Comparison of ENCODE assay signal across 8 cellular contexts in the genomic region with DNA sequence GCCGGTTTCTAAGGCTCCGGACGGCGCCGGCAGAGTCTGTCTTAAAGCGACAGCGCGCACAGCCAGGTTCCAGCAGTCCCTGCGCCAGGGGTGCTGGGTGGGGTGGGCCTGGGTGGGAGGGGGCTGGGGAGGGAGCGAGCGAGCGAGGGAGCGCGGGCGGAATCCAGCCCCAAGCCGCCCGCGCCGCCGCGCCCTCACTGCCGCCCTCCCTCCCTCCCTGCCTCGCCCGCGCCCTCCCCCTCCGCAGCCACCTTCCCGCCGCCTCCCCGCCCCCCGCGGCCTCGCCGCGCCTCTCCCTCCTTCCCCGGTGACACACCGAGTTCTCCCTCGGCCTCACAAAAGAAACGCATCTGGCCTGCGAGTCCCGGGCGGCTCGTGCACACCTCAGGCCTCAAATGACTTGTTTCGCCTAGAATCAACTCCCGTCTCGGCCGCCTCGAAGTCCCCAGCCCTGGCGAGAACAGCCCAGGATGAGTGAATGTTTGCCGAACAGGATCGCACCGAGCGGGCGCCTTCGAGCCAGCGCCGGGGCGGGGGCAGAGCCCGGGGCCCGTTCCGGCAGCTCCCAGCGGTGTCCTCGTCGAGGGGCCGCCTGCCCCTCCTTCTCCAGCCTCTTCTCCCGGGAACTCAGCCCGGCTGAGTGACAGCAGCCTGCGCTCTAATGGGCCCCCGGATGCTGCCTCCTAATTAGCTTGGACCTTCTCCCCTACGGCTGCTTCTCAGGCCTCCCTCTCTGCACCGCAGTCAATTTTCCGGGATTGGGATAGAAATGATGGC. TPM values are rescaled to one million over a fixed set of nuclear protein-coding genes. Genes with fewer than 3 reads are reported as not detected.
DNase-seq lines count a peak whose midpoint lies in the region; ATAC-seq, FAIRE-seq and TF ChIP-seq lines count a peak whose summit lies in the region.

A gene (minus strand): TSS at position 43 of the 777 bp plus-strand sequence. CDS start 347 bp downstream, outside the sequence.

- H3K4me2 ChIP-seq in astrocyte (ENCODE audit: low read length) (peak within 1 kb of the TSS; percentile 79), keratinocyte (ENCODE audit: control insufficient read depth, extremely low read depth, insufficient read depth, low read depth, low read length) (peak within 1 kb of the TSS; percentile 94)

- CTCF ChIA-PET in BJ (lab: Yijun Ruan, JAX) (interaction anchor here (1.2 kb wide), 1 partner anchor 309 kb away, joined by 5 read pairs; no protein-coding TSS in a partner anchor), HEK293T (lab: Yijun Ruan, JAX) (no interaction called here)

- peak within 1 kb of the TSS; percentile 53 for H3K27ac Mint-ChIP-seq in astrocyte (ENCODE audit: unreplicated experiment)
- no peak within 1 kb of the TSS for H3K27ac Mint-ChIP-seq in stimulated activated memory B cell treated with anti-CD40 and anti-IgM and Interleukin-4, amounts not matched to agents 10 μg/mL and 1 μg/mL and 100 μg/mL, for 72 hours

- peak within 1 kb of the TSS; percentile 57 for H3K4me3 Mint-ChIP-seq in astrocyte (ENCODE audit: unreplicated experiment)
- peak within 1 kb of the TSS; percentile 82 for H3K4me3 Mint-ChIP-seq in stimulated activated memory B cell treated with anti-CD40 and anti-IgM and Interleukin-4, amounts not matched to agents 10 μg/mL and 1 μg/mL and 100 μg/mL, for 72 hours

- TF ChIP-seq CTCF in BJ (IDR thresholded peaks at IDR 0.05; ENCODE audit: insufficient read depth, low read depth, low read length) (no peak), astrocyte (IDR thresholded peaks at IDR 0.05; ENCODE audit: insufficient read depth, low read depth, low read length) (no peak), keratinocyte (optimal IDR thresholded peaks at IDR 0.05 in 1 of 3, IDR thresholded peaks at IDR 0.05 in 1 of 3, conservative IDR thresholded peaks at IDR 0.05 in 1 of 3; ENCODE audit: extremely low read depth in 1 of 3, insufficient read depth in 2 of 3, low read length in 3 of 3) (no peak)

- H3K9ac ChIP-seq in NT2/D1 (ENCODE audit: insufficient read length, low read depth) = peak within 1 kb of the TSS; percentile 56
- H3K9ac ChIP-seq in astrocyte (ENCODE audit: low read length) = no peak within 1 kb of the TSS
- H3K9ac ChIP-seq in keratinocyte (ENCODE audit: control insufficient read depth, extremely low read depth, insufficient read depth, low read length) = peak within 1 kb of the TSS; percentile 66

- DNase-seq in BJ (ENCODE audit: low read depth) = no peak
- DNase-seq in HEK293T (ENCODE audit: extremely low spot score) = peak; percentile 77
- no peak for DNase-seq in NT2/D1 (ENCODE audit: low read depth, low spot score)
- DNase-seq in astrocyte (ENCODE audit: low read depth) = no peak
- DNase-seq in keratinocyte (ENCODE audit: low read depth, low spot score) = no peak
- no peak for DNase-seq in dermis blood vessel endothelial cell

- no peaks in the 10 kb centered on the region for H3K9me1 ChIP-seq in keratinocyte (ENCODE audit: control insufficient read depth, extremely low read depth, insufficient read depth, low read length)

- ATAC-seq in stimulated activated memory B cell treated with anti-CD40 and anti-IgM and Interleukin-4, amounts not matched to agents 10 μg/mL and 1 μg/mL and 100 μg/mL, for 72 hours = peak; percentile 48
- no peak for ATAC-seq in GM19455 (IDR thresholded peaks at IDR 0.05; ENCODE audit: unreplicated experiment)

- H3K9me3 Mint-ChIP-seq in astrocyte (ENCODE audit: unreplicated experiment) = peaks cover 13% of the 10 kb centered on the region
- peaks cover 7% of the 10 kb centered on the region for H3K9me3 Mint-ChIP-seq in stimulated activated memory B cell treated with anti-CD40 and anti-IgM and Interleukin-4, amounts not matched to agents 10 μg/mL and 1 μg/mL and 100 μg/mL, for 72 hours

- H3K79me2 ChIP-seq in astrocyte (ENCODE audit: insufficient read depth, low read length) = no peaks in the 10 kb centered on the region
- H3K79me2 ChIP-seq in keratinocyte (ENCODE audit: control insufficient read depth, insufficient read depth, low read length) = no peaks in the 10 kb centered on the region

- H3K9me3 ChIP-seq in NT2/D1 (ENCODE audit: insufficient read depth, low read length) = no peaks in the 10 kb centered on the region
- no peaks in the 10 kb centered on the region for H3K9me3 ChIP-seq in astrocyte (ENCODE audit: insufficient read depth, low read depth, low read length)
- peaks cover 2% of the 10 kb centered on the region for H3K9me3 ChIP-seq in keratinocyte (ENCODE audit: control insufficient read depth, low read depth, low read length)

- H3K4me3 ChIP-seq in BJ (ENCODE audit: low read depth, low read length) (peak within 1 kb of the TSS; percentile 63), NT2/D1 (ENCODE audit: insufficient read length, low read depth) (peak within 1 kb of the TSS; percentile 40), astrocyte (ENCODE audit: insufficient read depth, low read depth, low read length) (peak within 1 kb of the TSS; percentile 23), keratinocyte (ENCODE audit: control insufficient read depth in 2 of 3, extremely low read depth in 1 of 3, insufficient read depth in 2 of 3, low read depth in 1 of 3, low read length in 3 of 3) (peak within 1 kb of the TSS; percentile 60 to 70 (median 70))

- H2AFZ ChIP-seq in astrocyte (ENCODE audit: low read depth, low read length) (peak within 1 kb of the TSS; percentile 63), keratinocyte (ENCODE audit: control insufficient read depth, low read length) (peak within 1 kb of the TSS; percentile 92)

- dilution Hi-C loops in keratinocyte (cut with MboI; ENCODE audit: extremely low pct_ligation_motif_present, low sequenced_read_pairs) = no loop called here

- FAIRE-seq in astrocyte (lab: Jason Lieb, UNC) = no peak
- FAIRE-seq in keratinocyte (lab: Jason Lieb, UNC) = no peak

- POLR2A ChIA-PET in BJ (lab: Charles Lee) = no interaction called here
- POLR2A ChIA-PET in HEK293T (lab: Yijun Ruan, JAX) = interaction anchor here (1.0 to 1.6 kb wide), 7 partner anchors 9 to 157 kb away, joined by 3 to 5 read pairs (median 3); a partner anchor contains a TSS

- H3K4me1 Mint-ChIP-seq in astrocyte (ENCODE audit: low read depth, unreplicated experiment) = peaks cover 4% of the 10 kb centered on the region
- H3K4me1 Mint-ChIP-seq in stimulated activated memory B cell treated with anti-CD40 and anti-IgM and Interleukin-4, amounts not matched to agents 10 μg/mL and 1 μg/mL and 100 μg/mL, for 72 hours = peaks cover 47% of the 10 kb centered on the region

- H3K4me1 ChIP-seq in NT2/D1 (ENCODE audit: insufficient read depth, insufficient read length) = peaks cover 5% of the 10 kb centered on the region
- peaks cover 5% of the 10 kb centered on the region for H3K4me1 ChIP-seq in astrocyte (ENCODE audit: insufficient read depth, low read length)
- peaks cover 7% of the 10 kb centered on the region for H3K4me1 ChIP-seq in keratinocyte (ENCODE audit: control insufficient read depth, extremely low read depth, insufficient read depth, low read length)

- peaks cover 8% of the 10 kb centered on the region for H3K36me3 Mint-ChIP-seq in astrocyte (ENCODE audit: low read depth, unreplicated experiment)
- peaks cover 6% of the 10 kb centered on the region for H3K36me3 Mint-ChIP-seq in stimulated activated memory B cell treated with anti-CD40 and anti-IgM and Interleukin-4, amounts not matched to agents 10 μg/mL and 1 μg/mL and 100 μg/mL, for 72 hours

- H4K20me1 ChIP-seq in astrocyte (ENCODE audit: insufficient read depth, low read length) (peaks cover 37% of the 10 kb centered on the region), keratinocyte (ENCODE audit: control insufficient read depth, extremely low read depth, insufficient read depth, low read length) (peaks cover 4% of the 10 kb centered on the region)

- H3K27me3 ChIP-seq in BJ (ENCODE audit: control insufficient read depth, insufficient read depth, low read length) (peaks cover 26% of the 10 kb centered on the region), NT2/D1 (ENCODE audit: insufficient read depth, insufficient read length) (peaks cover 91% of the 10 kb centered on the region), astrocyte (ENCODE audit: insufficient read depth, low read length) (peaks cover 88% of the 10 kb centered on the region), keratinocyte (ENCODE audit: control insufficient read depth, extremely low read depth, insufficient read depth, low read length) (peaks cover 92% of the 10 kb centered on the region)

- H3K36me3 ChIP-seq in BJ (ENCODE audit: control insufficient read depth, insufficient read depth, low read length) (no peaks in the 10 kb centered on the region; the same call in 1 of the 2 replicates), NT2/D1 (ENCODE audit: insufficient read depth, insufficient read length, low read length) (no peaks in the 10 kb centered on the region), astrocyte (ENCODE audit: insufficient read depth, low read length) (no peaks in the 10 kb centered on the region), keratinocyte (ENCODE audit: control insufficient read depth in 2 of 2, extremely low read depth in 1 of 2, insufficient read depth in 2 of 2, low read length in 2 of 2) (no peaks in the 10 kb centered on the region)

- H3K27ac ChIP-seq in astrocyte (ENCODE audit: low read depth, low read length) (no peak within 1 kb of the TSS), keratinocyte (ENCODE audit: control insufficient read depth, insufficient read depth, low read length) (no peak within 1 kb of the TSS)

- H3K27me3 Mint-ChIP-seq in astrocyte (ENCODE audit: low read depth, unreplicated experiment) = peaks cover 77% of the 10 kb centered on the region
- peaks cover 89% of the 10 kb centered on the region for H3K27me3 Mint-ChIP-seq in stimulated activated memory B cell treated with anti-CD40 and anti-IgM and Interleukin-4, amounts not matched to agents 10 μg/mL and 1 μg/mL and 100 μg/mL, for 72 hours

RNA-seq across cellular contexts. Expression of the gene that starts here (rescaled TPM):
- polyA plus RNA-seq in BJ (2011; rRNA removed) (9.1 and 14.3 TPM in 2 replicates), keratinocyte (0.73 to 2.3 TPM (median 1.7 TPM) in 3 replicates)
- polyA minus RNA-seq in BJ (2011; rRNA and poly(A)+ RNA removed) = 2.4 and 2.5 TPM in 2 replicates
- total RNA-seq in astrocyte (0.52 TPM in 1 of 2 replicates, not detected in the other), dermis blood vessel endothelial cell (0.51 TPM in 1 of 2 replicates, not detected in the other)
- polyA plus RNA-seq in keratinocyte (2011; ENCODE audit: low read depth) = 2.4 TPM
- 1.4 and 3.5 TPM in 2 replicates for polyA plus RNA-seq in keratinocyte (2011; cell fraction: cytosol; rRNA removed)
- 1.2 and 1.5 TPM in 2 replicates for polyA plus RNA-seq in keratinocyte (2011; cell fraction: nucleus; rRNA removed)
- polyA plus RNA-seq in keratinocyte (2012; ENCODE audit: low replicate concordance) = 2.5 and 6.4 TPM in 2 replicates
- polyA minus RNA-seq in keratinocyte = 0.54 to 2.0 TPM (median 0.72 TPM) in 3 replicates
- 10.0 TPM for polyA minus RNA-seq in keratinocyte (2011; cell fraction: cytosol; rRNA and poly(A)+ RNA removed)
- polyA minus RNA-seq in keratinocyte (2011; cell fraction: nucleus; rRNA and poly(A)+ RNA removed) = 0.93 and 1.7 TPM in 2 replicates
